In the genomic region with DNA sequence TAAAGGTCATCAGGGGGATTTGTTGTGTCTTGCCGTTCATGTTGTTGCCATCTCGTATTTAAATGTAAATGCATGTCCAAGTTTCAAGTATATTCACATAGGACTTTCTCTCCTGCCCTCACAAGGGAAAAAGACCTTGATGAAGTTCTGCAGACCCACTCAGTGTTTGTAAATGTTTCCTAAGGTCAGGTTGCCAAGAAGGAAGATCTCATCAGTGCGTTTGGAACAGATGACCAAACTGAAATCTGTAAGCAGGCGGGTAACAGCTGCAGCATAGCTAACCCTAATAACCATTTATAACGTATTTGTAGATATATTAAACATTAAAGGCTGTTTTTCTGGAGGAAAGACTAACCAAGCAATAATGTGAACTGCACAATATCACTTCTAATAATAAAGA, we compare ENCODE assay signal across 8 cellular contexts. TPM values are rescaled to one million over a fixed set of nuclear protein-coding genes. Genes with fewer than 3 reads are reported as not detected.
DNase-seq lines count a peak whose midpoint lies in the region; TF ChIP-seq lines count a peak whose summit lies in the region.
"Not testable (repeated sequence)": the region's sequence is repeated elsewhere in the genome, so short reads cannot be mapped to it uniquely, and the experiment has no call there.

No MANE protein-coding gene starts in this region.

- H4K20me1 ChIP-seq in osteoblast (ENCODE audit: insufficient read depth, low read length) = not testable (repeated sequence)

- intact Hi-C loops in CD14-positive monocyte (cut with micrococcal nuclease) = not testable (repeated sequence)
- intact Hi-C loops in ascending aorta (cut with DNase I) = loop anchor here (5.0 kb wide), 1 partner anchor 92 kb away; no protein-coding TSS in a partner anchor

- not testable (repeated sequence) for H3K27me3 Mint-ChIP-seq in CD14-positive monocyte (ENCODE audit: low read depth in 3 of 3); T-helper 1 cell treated with Interleukin-12 subunit alpha and Interleukin-12 subunit beta and Interleukin-4 antibody, amounts not matched to agents 30 μg/mL and 1 μg/mL, for 36 hours (ENCODE audit: low read depth)

- H3K36me3 ChIP-seq in HUES6 (ENCODE audit: control insufficient read depth, insufficient read depth, low read length) = peaks cover 24% of the 10 kb centered on the region
- peaks cover 33 to 40% of the 10 kb centered on the region in 2 donors for H3K36me3 ChIP-seq in ascending aorta
- not testable (repeated sequence) for H3K36me3 ChIP-seq in kidney epithelial cell (ENCODE audit: control insufficient read depth, insufficient read depth, low read length); thymus (ENCODE audit: control insufficient read depth, insufficient read depth)
- peaks cover 23% of the 10 kb centered on the region for H3K36me3 ChIP-seq in osteoblast (ENCODE audit: insufficient read depth, low read length)

- H3K4me3 ChIP-seq in HUES6 (ENCODE audit: low read depth, low read length) (peak overlapping the region; percentile 88), ascending aorta (peak overlapping the region; percentile 89), epithelial cell of proximal tubule (ENCODE audit: low read depth, low read length) (peak overlapping the region; percentile 66), kidney epithelial cell (ENCODE audit: low read depth, low read length) (peak overlapping the region; percentile 65), osteoblast (ENCODE audit: insufficient read depth, low read length) (peak overlapping the region; percentile 86), thymus (ENCODE audit: low read length) (peak overlapping the region; percentile 11)

- not testable (repeated sequence) for H3K9me3 ChIP-seq in HUES6 (ENCODE audit: control insufficient read depth, insufficient read depth, low read depth, low read length); ascending aorta; osteoblast (ENCODE audit: low read depth, low read length); thymus (ENCODE audit: control insufficient read depth)

- not testable (repeated sequence) for H2AFZ ChIP-seq in osteoblast (ENCODE audit: low read length)

- DNase-seq in CD14-positive monocyte (ENCODE audit: low spot score); ascending aorta (ENCODE audit: low spot score in 2 of 2); epithelial cell of proximal tubule (ENCODE audit: low read depth); kidney epithelial cell (ENCODE audit: low read depth); osteoblast (ENCODE audit: insufficient read length, low spot score, missing footprints): not testable (repeated sequence)

- not testable (repeated sequence) for H3K27ac ChIP-seq in HUES6 (ENCODE audit: low read depth, low read length)
- H3K27ac ChIP-seq in ascending aorta = peak overlapping the region; percentile 100
- H3K27ac ChIP-seq in osteoblast (ENCODE audit: low read depth, low read length) = peak overlapping the region; percentile 94
- H3K27ac ChIP-seq in thymus (ENCODE audit: low read depth) = peak overlapping the region; percentile 31

- H3K4me2 ChIP-seq in osteoblast (ENCODE audit: insufficient read depth, low read length) = peak overlapping the region; percentile 88

- H3K27ac Mint-ChIP-seq in CD14-positive monocyte = peak overlapping the region; percentile 90 to 98 (median 96)
- peak overlapping the region; percentile 98 for H3K27ac Mint-ChIP-seq in T-helper 1 cell treated with Interleukin-12 subunit alpha and Interleukin-12 subunit beta and Interleukin-4 antibody, amounts not matched to agents 30 μg/mL and 1 μg/mL, for 36 hours

- peak overlapping the region; percentile 90 for H3K9ac ChIP-seq in HUES6 (ENCODE audit: low read length)

- not testable (repeated sequence) for H3K27me3 ChIP-seq in HUES6 (ENCODE audit: control insufficient read depth, insufficient read depth, low read length); ascending aorta; kidney epithelial cell (ENCODE audit: control insufficient read depth, insufficient read depth, low read length); osteoblast (ENCODE audit: insufficient read depth, low read length); thymus (ENCODE audit: control insufficient read depth, insufficient read depth)

- H3K4me3 Mint-ChIP-seq in CD14-positive monocyte = peak overlapping the region; percentile 91 to 100
- H3K4me3 Mint-ChIP-seq in T-helper 1 cell treated with Interleukin-12 subunit alpha and Interleukin-12 subunit beta and Interleukin-4 antibody, amounts not matched to agents 30 μg/mL and 1 μg/mL, for 36 hours = peak overlapping the region; percentile 97

- not testable (repeated sequence) for H3K4me1 ChIP-seq in HUES6 (ENCODE audit: control insufficient read depth, insufficient read depth, low read length); osteoblast (ENCODE audit: insufficient read depth, low read length); thymus (ENCODE audit: control insufficient read depth, insufficient read depth, low read length)
- H3K4me1 ChIP-seq in ascending aorta = peaks cover 7 to 27% of the 10 kb centered on the region in 2 donors

- H3K9me3 Mint-ChIP-seq in CD14-positive monocyte; T-helper 1 cell treated with Interleukin-12 subunit alpha and Interleukin-12 subunit beta and Interleukin-4 antibody, amounts not matched to agents 30 μg/mL and 1 μg/mL, for 36 hours: not testable (repeated sequence)

- TF ChIP-seq CTCF in CD14-positive monocyte (IDR thresholded peaks at IDR 0.05); ascending aorta (IDR thresholded peaks at IDR 0.05); epithelial cell of proximal tubule (conservative IDR thresholded peaks at IDR 0.05; ENCODE audit: low read depth, low read length); kidney epithelial cell (IDR thresholded peaks at IDR 0.05; ENCODE audit: insufficient read depth, low read length, poor library complexity, severe bottlenecking); osteoblast (IDR thresholded peaks at IDR 0.05; ENCODE audit: extremely low read depth, low read depth, low read length): not testable (repeated sequence)

- H3K79me2 ChIP-seq in osteoblast (ENCODE audit: insufficient read depth, low read length) = peaks cover 30% of the 10 kb centered on the region

- H3K4me1 Mint-ChIP-seq in CD14-positive monocyte = peaks cover 19% of the 10 kb centered on the region
- peaks cover 29% of the 10 kb centered on the region for H3K4me1 Mint-ChIP-seq in T-helper 1 cell treated with Interleukin-12 subunit alpha and Interleukin-12 subunit beta and Interleukin-4 antibody, amounts not matched to agents 30 μg/mL and 1 μg/mL, for 36 hours (ENCODE audit: low read depth)

- H3K36me3 Mint-ChIP-seq in CD14-positive monocyte = peaks cover 29 to 42% of the 10 kb centered on the region in 2 donors
- H3K36me3 Mint-ChIP-seq in T-helper 1 cell treated with Interleukin-12 subunit alpha and Interleukin-12 subunit beta and Interleukin-4 antibody, amounts not matched to agents 30 μg/mL and 1 μg/mL, for 36 hours (ENCODE audit: low read depth) = peaks cover 20% of the 10 kb centered on the region

- 77% methylated on average over 5 of the region's 5 CpGs for WGBS in thymus

RNA-seq across cellular contexts. Expression of a gene that starts 2.6 kb away (rescaled TPM):
- under 1 TPM; 0.17 to 0.31 TPM for polyA plus RNA-seq in CD14-positive monocyte
- total RNA-seq in ascending aorta = not detected
- 0.80 and 1.3 TPM in 2 replicates for total RNA-seq in epithelial cell of proximal tubule
- total RNA-seq in kidney epithelial cell = 8.4 and 8.7 TPM in 2 replicates
- total RNA-seq in osteoblast = 2.1 and 2.2 TPM in 2 replicates
- 3.0 TPM for polyA plus RNA-seq in thymus

Comparison
In these comparisons a context has a peak if more than half of its experiments do, and no peak if none do; other contexts are left out.
1. H3K4me3 ChIP-seq: peak in every context shown above with its lines; median percentile 89 in ascending aorta; 88 in HUES6; 86 in osteoblast; 66 in epithelial cell of proximal tubule; 65 in kidney epithelial cell; 11 in thymus.